27 cellular contexts compared by ENCODE assay signal in the genomic region with DNA sequence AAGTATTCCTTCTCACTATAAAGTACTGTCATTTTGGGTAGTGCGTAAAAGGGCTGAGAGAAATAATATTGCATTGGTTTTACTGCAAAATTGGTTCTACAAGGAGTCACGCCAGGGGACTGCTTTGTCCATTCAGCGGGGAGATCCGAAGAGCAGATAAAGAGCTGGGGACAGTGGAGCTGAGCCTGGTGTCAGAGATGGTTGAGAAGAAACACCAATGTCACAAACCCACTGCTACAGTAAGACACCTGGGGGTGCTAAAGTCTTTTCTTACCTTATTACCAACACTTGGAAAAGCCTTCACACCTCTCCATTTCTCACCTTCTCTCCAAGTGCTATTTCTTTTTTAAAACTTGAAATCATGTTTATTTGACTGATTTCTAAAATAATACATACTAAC. TPM values are rescaled to one million over a fixed set of nuclear protein-coding genes. Genes with fewer than 3 reads are reported as not detected.
DNase-seq lines count a peak whose midpoint lies in the region; ATAC-seq, FAIRE-seq and TF ChIP-seq lines count a peak whose summit lies in the region.
"Had no signal": no experiment of that assay in that cellular context is flagged by ENCODE, and none has a peak within 500 bp of the region (broad histone marks: within the 10 kb centered on the region; RNA-seq: fewer than 3 reads in every experiment).

No MANE protein-coding gene starts in this region.

- H3K36me3 ChIP-seq in Caco-2 (ENCODE audit: control insufficient read depth, insufficient read depth, low read length) (no peaks in the 10 kb centered on the region), K562 (ENCODE audit: control insufficient read depth, insufficient read depth, low read length) (no peaks in the 10 kb centered on the region), suprapubic skin (no peaks in the 10 kb centered on the region)
- H3K36me3 ChIP-seq: esophagus squamous epithelium had no signal

- no peak overlapping the region for H3K27ac ChIP-seq in K562 (ENCODE audit: extremely low read depth, low read depth, low read length)
- no peak overlapping the region for H3K27ac ChIP-seq in suprapubic skin
- H3K27ac ChIP-seq: esophagus squamous epithelium, psoas muscle had no signal

- no peaks in the 10 kb centered on the region for H3K36me3 Mint-ChIP-seq in Caco-2 (ENCODE audit: insufficient read depth, unreplicated experiment)
- H3K36me3 Mint-ChIP-seq in activated CD4-positive, alpha-beta T cell treated with anti-CD3 and anti-CD28 coated beads, Interleukin-2, amount 10 ng/mL, durations not matched to agents 24 days and 14 days (ENCODE audit: low read depth) = no peaks in the 10 kb centered on the region
- H3K36me3 Mint-ChIP-seq: activated naive CD4-positive, alpha-beta T cell treated with anti-CD3 and anti-CD28 coated beads, Interleukin-2, amount 10 ng/mL, durations not matched to agents 7 days and 5 days had no signal

- DNase-seq in Caco-2 = peak in 1 of 2 experiments; percentile 25
- no peak for DNase-seq in GM10248 (ENCODE audit: extremely low spot score)
- no peak for DNase-seq in LNCaP clone FGC (ENCODE audit: low read depth)
- peak in 2 of 4 experiments; percentile 58 to 67 for DNase-seq in K562 (ENCODE audit: extremely low read depth in 1 of 4, low spot score in 3 of 4)
- no peak for DNase-seq in activated T-cell treated with anti-CD3 and anti-CD28 coated beads, Interleukin-2, amount 50 U/mL, for 1 hour
- DNase-seq in suprapubic skin (ENCODE audit: low spot score in 2 of 2) = no peak
- no peak for DNase-seq in activated CD4-positive, alpha-beta T cell treated with anti-CD3 and anti-CD28 coated beads, Interleukin-2, amount 10 ng/mL, durations not matched to agents 24 days and 14 days
- no peak for DNase-seq in activated T-cell treated with anti-CD3 and anti-CD28 coated beads, Interleukin-2, amount 50 U/mL, for 48 hours
- DNase-seq: activated naive CD4-positive, alpha-beta T cell treated with anti-CD3 and anti-CD28 coated beads, Interleukin-2, amount 10 ng/mL, durations not matched to agents 7 days and 5 days; activated T-cell treated with anti-CD3 and anti-CD28 coated beads, Interleukin-2, amount 50 U/mL, for 4 hours; AML-193; anterior cingulate cortex; cerebellar nuclear complex; effector CD4-positive, alpha-beta T cell; EL; esophagus squamous epithelium; midbrain; NCI-H1048; NCI-H2107; psoas muscle; small intestine; stimulated activated CD4-positive, alpha-beta T cell treated with anti-CD3 and anti-CD28 coated beads, Interleukin-4, amount 100 ng/mL, for 1 hour; T-cell had no signal

- peak; percentile 32 for FAIRE-seq in K562 (lab: Jason Lieb, UNC)
- FAIRE-seq: small intestine had no signal

- intact Hi-C loops in Caco-2 (cut with micrococcal nuclease; ENCODE audit: unreplicated experiment) (loop anchor here (1.0 kb wide), 1 partner anchor 31 kb away; no protein-coding TSS in a partner anchor), K562 (cut with micrococcal nuclease) (loop anchor here (5.0 kb wide), 1 partner anchor 32 kb away; no protein-coding TSS in a partner anchor)
- intact Hi-C loops in activated CD4-positive, alpha-beta T cell treated with anti-CD3 and anti-CD28 coated beads, Interleukin-2, amount 10 ng/mL, durations not matched to agents 24 days and 14 days (cut with micrococcal nuclease) = loop anchor here (1.0 kb wide), 1 partner anchor 31 kb away; no protein-coding TSS in a partner anchor

- peak overlapping the region; percentile 53; the same call in 1 of the 2 replicates for H2AFZ ChIP-seq in K562 (ENCODE audit: low read depth, low read length)

- H3K4me2 ChIP-seq in K562 (ENCODE audit: insufficient read depth, low read length) = 0 out of 2 replicates have a peak overlapping the region, but pooled peaks have one; percentile 17

- no peaks in the 10 kb centered on the region for H3K9me3 Mint-ChIP-seq in Caco-2 (ENCODE audit: unreplicated experiment)
- H3K9me3 Mint-ChIP-seq in activated CD4-positive, alpha-beta T cell treated with anti-CD3 and anti-CD28 coated beads, Interleukin-2, amount 10 ng/mL, durations not matched to agents 24 days and 14 days = no peaks in the 10 kb centered on the region
- H3K9me3 Mint-ChIP-seq: activated naive CD4-positive, alpha-beta T cell treated with anti-CD3 and anti-CD28 coated beads, Interleukin-2, amount 10 ng/mL, durations not matched to agents 7 days and 5 days; activated T-cell treated with anti-CD3 and anti-CD28 coated beads, Interleukin-2, amount 50 U/mL, for 4 hours; neural crest cell; T-cell had no signal

- H3K4me1 ChIP-seq in Caco-2 = no peaks in the 10 kb centered on the region
- H3K4me1 ChIP-seq in K562 (replicated peaks in 1 of 2; ENCODE audit: control insufficient read depth in 2 of 2, insufficient read depth in 2 of 2, low read length in 2 of 2) = peaks cover 8 to 10% of the 10 kb centered on the region in 2 experiments; a peak in 4 of 5 replicates
- no peaks in the 10 kb centered on the region for H3K4me1 ChIP-seq in suprapubic skin
- H3K4me1 ChIP-seq: esophagus squamous epithelium, psoas muscle had no signal

- ATAC-seq in K562 = peak; percentile 85
- ATAC-seq: activated T-cell treated with anti-CD3 and anti-CD28 coated beads, Interleukin-2, amount 50 U/mL, for 4 hours; psoas muscle; Right ventricle myocardium inferior; T-cell had no signal

- TF ChIP-seq RAD21 in K562 (CRISPR knock-in tag; conservative IDR thresholded peaks at IDR 0.05 in 1 of 2, IDR thresholded peaks at IDR 0.05 in 1 of 2) = peak; percentile 16 to 67; a peak in 3 of 4 replicates

- no peaks in the 10 kb centered on the region for H3K9me3 ChIP-seq in Caco-2
- H3K9me3 ChIP-seq in K562 (replicated peaks; ENCODE audit: control insufficient read depth, insufficient read depth, low read depth, low read length) = no peaks in the 10 kb centered on the region
- H3K9me3 ChIP-seq in suprapubic skin = no peaks in the 10 kb centered on the region
- H3K9me3 ChIP-seq: esophagus squamous epithelium, psoas muscle had no signal

- no peaks in the 10 kb centered on the region for H3K27me3 Mint-ChIP-seq in Caco-2 (ENCODE audit: insufficient read depth, unreplicated experiment)
- peaks cover 2% of the 10 kb centered on the region for H3K27me3 Mint-ChIP-seq in activated CD4-positive, alpha-beta T cell treated with anti-CD3 and anti-CD28 coated beads, Interleukin-2, amount 10 ng/mL, durations not matched to agents 24 days and 14 days

- no peak overlapping the region for H3K9ac ChIP-seq in K562 (ENCODE audit: insufficient read depth in 1 of 2, low read depth in 2 of 2, low read length in 2 of 2)

- 7% methylated on average over 4 of the region's 4 CpGs for WGBS in K562 (ENCODE audit: insufficient coverage, low coverage, missing lambda C conversion rate)
- WGBS in suprapubic skin = 77% methylated on average over 4 of the region's 4 CpGs

- H3K27ac Mint-ChIP-seq in Caco-2 (ENCODE audit: unreplicated experiment) = no peak overlapping the region
- H3K27ac Mint-ChIP-seq in activated CD4-positive, alpha-beta T cell treated with anti-CD3 and anti-CD28 coated beads, Interleukin-2, amount 10 ng/mL, durations not matched to agents 24 days and 14 days = no peak overlapping the region
- H3K27ac Mint-ChIP-seq: activated naive CD4-positive, alpha-beta T cell treated with anti-CD3 and anti-CD28 coated beads, Interleukin-2, amount 10 ng/mL, durations not matched to agents 7 days and 5 days; T-cell had no signal

- H3K4me3 Mint-ChIP-seq in Caco-2 (ENCODE audit: unreplicated experiment) = no peak overlapping the region
- no peak overlapping the region for H3K4me3 Mint-ChIP-seq in activated CD4-positive, alpha-beta T cell treated with anti-CD3 and anti-CD28 coated beads, Interleukin-2, amount 10 ng/mL, durations not matched to agents 24 days and 14 days
- H3K4me3 Mint-ChIP-seq: activated naive CD4-positive, alpha-beta T cell treated with anti-CD3 and anti-CD28 coated beads, Interleukin-2, amount 10 ng/mL, durations not matched to agents 7 days and 5 days; activated T-cell treated with anti-CD3 and anti-CD28 coated beads, Interleukin-2, amount 50 U/mL, for 4 hours; neural crest cell; T-cell had no signal

- no peaks in the 10 kb centered on the region for H4K20me1 ChIP-seq in K562 (replicated peaks; ENCODE audit: control insufficient read depth, insufficient read depth, low read length)

- no peaks in the 10 kb centered on the region for H3K9me1 ChIP-seq in K562 (ENCODE audit: control insufficient read depth, insufficient read depth, low read length)

- CTCF ChIA-PET in Caco-2 (lab: Charles Lee) = interaction anchor here (0.6 to 1.0 kb wide), 3 partner anchors 31 to 81 kb away, joined by 3 to 8 read pairs (median 3); a partner anchor contains a TSS
- CTCF ChIA-PET in GM10248 (lab: Yijun Ruan, JAX) = interaction anchor here (0.7 to 1.6 kb wide), 5 partner anchors 11 to 30 kb away, joined by 3 to 7 read pairs (median 3); no protein-coding TSS in a partner anchor
- CTCF ChIA-PET in K562 (lab: Yijun Ruan, JAX; ENCODE audit: low intra/inter-chr PET ratio) = interaction anchor here (0.6 to 1.4 kb wide), 2 partner anchors 107 to 655 kb away, joined by 3 to 4 read pairs; no protein-coding TSS in a partner anchor

- POLR2A ChIA-PET in Caco-2 (lab: Charles Lee) (interaction anchor here (0.5 kb wide), 1 partner anchor 34 kb away, joined by 8 read pairs; no protein-coding TSS in a partner anchor), GM10248 (lab: Yijun Ruan, JAX) (interaction anchor here (0.6 kb wide), 1 partner anchor 252 kb away, joined by 10 read pairs; no protein-coding TSS in a partner anchor), K562 (lab: Yijun Ruan, JAX) (interaction anchor here (0.6 to 1.0 kb wide), 2 partner anchors 8 to 21 kb away, joined by 3 read pairs; no protein-coding TSS in a partner anchor)

- BruUV-seq in Caco-2 (replicated peaks; lab: Mats Ljungman, UMichigan) (no TSS peak), K562 (replicated peaks; lab: Mats Ljungman, UMichigan) (no TSS peak)

- H3K4me1 Mint-ChIP-seq in Caco-2 (ENCODE audit: low read depth, unreplicated experiment) = no peaks in the 10 kb centered on the region
- peaks cover 6% of the 10 kb centered on the region for H3K4me1 Mint-ChIP-seq in activated CD4-positive, alpha-beta T cell treated with anti-CD3 and anti-CD28 coated beads, Interleukin-2, amount 10 ng/mL, durations not matched to agents 24 days and 14 days
- H3K4me1 Mint-ChIP-seq: neural crest cell had no signal

- no peaks in the 10 kb centered on the region for H3K79me2 ChIP-seq in K562 (ENCODE audit: control insufficient read depth, insufficient read depth, low read length)

- TF ChIP-seq EP300 in K562 (IDR thresholded peaks at IDR 0.05; ENCODE audit: low read length) (no peak), suprapubic skin (IDR thresholded peaks at IDR 0.05) (no peak)

- H3K4me3 ChIP-seq in Caco-2 (ENCODE audit: low read depth, low read length) (no peak overlapping the region), LNCaP clone FGC (ENCODE audit: low read depth, low read length) (no peak overlapping the region), K562 (no peak overlapping the region), suprapubic skin (no peak overlapping the region)
- H3K4me3 ChIP-seq: esophagus squamous epithelium, psoas muscle had no signal

- in situ Hi-C loops in K562 (cut with MboI) = no loop called here

- no peak for TF ChIP-seq POLR2A in K562 (conservative IDR thresholded peaks at IDR 0.05)
- TF ChIP-seq POLR2A in suprapubic skin (IDR thresholded peaks at IDR 0.05) = no peak

- H3K27me3 ChIP-seq in Caco-2 (replicated peaks; ENCODE audit: control insufficient read depth, insufficient read depth, low read length) = no peaks in the 10 kb centered on the region
- peaks cover 2 to 5% of the 10 kb centered on the region in 2 experiments; a peak in 2 of 5 replicates for H3K27me3 ChIP-seq in K562 (ENCODE audit: control insufficient read depth in 2 of 2, insufficient read depth in 2 of 2, low read length in 2 of 2)
- peaks cover 3% of the 10 kb centered on the region for H3K27me3 ChIP-seq in suprapubic skin

- peak; percentile 25 to 31 for TF ChIP-seq CTCF in Caco-2 (IDR thresholded peaks at IDR 0.05; ENCODE audit: insufficient read depth in 1 of 2, low read depth in 1 of 2, low read length in 1 of 2, severe bottlenecking in 1 of 2, unreplicated experiment in 1 of 2)
- peak; percentile 16 for TF ChIP-seq CTCF in GM10248 (IDR thresholded peaks at IDR 0.05; ENCODE audit: control extremely low read depth, extremely low read depth, low read depth, missing control alignments)
- TF ChIP-seq CTCF in LNCaP clone FGC (IDR thresholded peaks at IDR 0.05; ENCODE audit: control insufficient read depth, extremely low read depth, insufficient read depth) = 0 out of 2 replicates have a peak, but pooled peaks have one; percentile 3
- peak; percentile 31 to 57 (median 40); a peak in 5 of 6 replicates for TF ChIP-seq CTCF in K562 (IDR thresholded peaks at IDR 0.05 in 2 of 3, conservative IDR thresholded peaks at IDR 0.05 in 1 of 3; ENCODE audit: insufficient read depth in 2 of 3, low read depth in 1 of 3, low read length in 3 of 3)
- no peak for TF ChIP-seq CTCF in suprapubic skin (IDR thresholded peaks at IDR 0.05)

RNA-seq across cellular contexts. Expression of a gene that starts 14.1 kb away (rescaled TPM):
- not detected in 2 replicates for total RNA-seq in Caco-2 (2022)
- total RNA-seq in K562 (2011; cell fraction: chromatin; rRNA removed; ENCODE audit: low replicate concordance) = not detected in 2 replicates
- total RNA-seq in K562 (2011; cell fraction: nucleolus; rRNA removed) = not detected in 2 replicates
- total RNA-seq in K562 (2011; cell fraction: nucleoplasm; rRNA removed) = not detected in 2 replicates
- not detected in 2 replicates for total RNA-seq in K562 (2014; rRNA removed)
- not detected in 2 replicates for total RNA-seq in K562 (2014; rRNA removed; fragmentation: Illumina TruSeq; extraction: Trizol)
- total RNA-seq in K562 (2015; rRNA removed; fragmentation: Illumina TruSeq; extraction: Trizol) = not detected in 2 replicates
- total RNA-seq in K562 (2021) = not detected in 2 replicates
- not detected in 2 replicates for polyA plus RNA-seq in K562 (2011; rRNA removed)
- polyA plus RNA-seq in K562 (2011; cell fraction: cytosol; rRNA removed) = not detected in 2 replicates
- polyA plus RNA-seq in K562 (2011; cell fraction: nucleus; rRNA removed) = not detected in 2 replicates
- polyA plus RNA-seq in K562 (2012) = not detected in 2 replicates
- not detected in 2 replicates for polyA plus RNA-seq in K562 (2014; fragmentation: Illumina TruSeq; extraction: Trizol)
- polyA plus RNA-seq in K562 (2014; fragmentation: Nextera tagmentation; extraction: Ambion mirVana) = not detected
- polyA plus RNA-seq in K562 (2014; rRNA removed) = not detected in 2 replicates
- not detected in 2 replicates for polyA minus RNA-seq in K562 (2011; rRNA and poly(A)+ RNA removed)
- polyA minus RNA-seq in K562 (2011; cell fraction: cytosol; rRNA and poly(A)+ RNA removed) = not detected in 2 replicates
- polyA minus RNA-seq in K562 (2011; cell fraction: nucleus; rRNA and poly(A)+ RNA removed) = not detected in 2 replicates
- total RNA-seq in suprapubic skin = not detected
- 2.5 TPM in 2 replicates for total RNA-seq in activated CD4-positive, alpha-beta T cell treated with anti-CD3 and anti-CD28 coated beads, Interleukin-2, amount 10 ng/mL, durations not matched to agents 24 days and 14 days
- total RNA-seq: esophagus squamous epithelium, glomerular endothelial cell, neural crest cell, psoas muscle, Right ventricle myocardium inferior, T-cell, ureter had no signal
- polyA plus RNA-seq: psoas muscle, small intestine had no signal

RNA-seq across cellular contexts. Expression of a gene that starts 23.0 kb away (rescaled TPM):
- total RNA-seq in Caco-2 (2022) = 0.34 TPM in 1 of 2 replicates, not detected in the other
- total RNA-seq in K562 (2011; cell fraction: chromatin; rRNA removed; ENCODE audit: low replicate concordance) = not detected in 2 replicates
- total RNA-seq in K562 (2011; cell fraction: nucleolus; rRNA removed) = not detected in 2 replicates
- total RNA-seq in K562 (2011; cell fraction: nucleoplasm; rRNA removed) = 0.81 TPM in 1 of 2 replicates, not detected in the other
- 0.12 TPM in 1 of 2 replicates, not detected in the other for total RNA-seq in K562 (2014; rRNA removed)
- not detected in 2 replicates for total RNA-seq in K562 (2014; rRNA removed; fragmentation: Illumina TruSeq; extraction: Trizol)
- not detected in 2 replicates for total RNA-seq in K562 (2015; rRNA removed; fragmentation: Illumina TruSeq; extraction: Trizol)
- not detected in 2 replicates for total RNA-seq in K562 (2021)
- polyA plus RNA-seq in K562 (2011; rRNA removed) = 0.16 TPM in 1 of 2 replicates, not detected in the other
- 0.03 TPM in 1 of 2 replicates, not detected in the other for polyA plus RNA-seq in K562 (2011; cell fraction: cytosol; rRNA removed)
- not detected in 2 replicates for polyA plus RNA-seq in K562 (2011; cell fraction: nucleus; rRNA removed)
- 0.07 and 0.14 TPM in 2 replicates for polyA plus RNA-seq in K562 (2012)
- polyA plus RNA-seq in K562 (2014; fragmentation: Illumina TruSeq; extraction: Trizol) = not detected in 2 replicates
- polyA plus RNA-seq in K562 (2014; fragmentation: Nextera tagmentation; extraction: Ambion mirVana) = not detected
- 0.19 and 0.84 TPM in 2 replicates for polyA plus RNA-seq in K562 (2014; rRNA removed)
- polyA minus RNA-seq in K562 (2011; rRNA and poly(A)+ RNA removed) = 0.11 and 0.12 TPM in 2 replicates
- not detected in 2 replicates for polyA minus RNA-seq in K562 (2011; cell fraction: cytosol; rRNA and poly(A)+ RNA removed)
- not detected in 2 replicates for polyA minus RNA-seq in K562 (2011; cell fraction: nucleus; rRNA and poly(A)+ RNA removed)
- 1 to 10 TPM in 1 of 4 donors, not detected in 3; 1.1 TPM for total RNA-seq in suprapubic skin
- 0.33 TPM in 1 of 2 replicates, not detected in the other for total RNA-seq in activated CD4-positive, alpha-beta T cell treated with anti-CD3 and anti-CD28 coated beads, Interleukin-2, amount 10 ng/mL, durations not matched to agents 24 days and 14 days

RNA-seq across cellular contexts. Expression of a gene that starts 43.6 kb away (rescaled TPM):
- total RNA-seq in Caco-2 (2022) = 2.2 and 3.8 TPM in 2 replicates
- total RNA-seq in K562 (2011; cell fraction: chromatin; rRNA removed; ENCODE audit: low replicate concordance) = 9.0 and 16.1 TPM in 2 replicates
- 11.4 and 12.8 TPM in 2 replicates for total RNA-seq in K562 (2011; cell fraction: nucleolus; rRNA removed)
- 8.7 and 12.1 TPM in 2 replicates for total RNA-seq in K562 (2011; cell fraction: nucleoplasm; rRNA removed)
- 1.1 TPM in 2 replicates for total RNA-seq in K562 (2014; rRNA removed)
- 0.61 and 1.3 TPM in 2 replicates for total RNA-seq in K562 (2014; rRNA removed; fragmentation: Illumina TruSeq; extraction: Trizol)
- 0.54 and 1.1 TPM in 2 replicates for total RNA-seq in K562 (2015; rRNA removed; fragmentation: Illumina TruSeq; extraction: Trizol)
- total RNA-seq in K562 (2021) = 1.6 and 2.2 TPM in 2 replicates
- polyA plus RNA-seq in K562 (2011; rRNA removed) = 1.6 and 4.1 TPM in 2 replicates
- 2.5 and 3.2 TPM in 2 replicates for polyA plus RNA-seq in K562 (2011; cell fraction: cytosol; rRNA removed)
- 6.6 and 6.8 TPM in 2 replicates for polyA plus RNA-seq in K562 (2011; cell fraction: nucleus; rRNA removed)
- 1.4 and 1.7 TPM in 2 replicates for polyA plus RNA-seq in K562 (2012)
- 1.9 and 3.2 TPM in 2 replicates for polyA plus RNA-seq in K562 (2014; fragmentation: Illumina TruSeq; extraction: Trizol)
- polyA plus RNA-seq in K562 (2014; fragmentation: Nextera tagmentation; extraction: Ambion mirVana) = under 1 TPM; 0.17 to 0.34 TPM
- 1.5 and 1.6 TPM in 2 replicates for polyA plus RNA-seq in K562 (2014; rRNA removed)
- polyA minus RNA-seq in K562 (2011; rRNA and poly(A)+ RNA removed) = 3.7 TPM in 2 replicates
- polyA minus RNA-seq in K562 (2011; cell fraction: cytosol; rRNA and poly(A)+ RNA removed) = 1.1 and 3.1 TPM in 2 replicates
- polyA minus RNA-seq in K562 (2011; cell fraction: nucleus; rRNA and poly(A)+ RNA removed) = 4.8 and 6.3 TPM in 2 replicates
- total RNA-seq in suprapubic skin = 10 to 100 TPM in 1 of 4 donors, 1 to 10 TPM in 3; 3.3 to 12.9 (median 5.6) TPM
- total RNA-seq in activated CD4-positive, alpha-beta T cell treated with anti-CD3 and anti-CD28 coated beads, Interleukin-2, amount 10 ng/mL, durations not matched to agents 24 days and 14 days = 0.64 and 1.0 TPM in 2 replicates
- total RNA-seq: glomerular endothelial cell, Right ventricle myocardium inferior, ureter had no signal

Comparison
In these comparisons a context has a peak if more than half of its experiments do, and no peak if none do; other contexts are left out.
1. CTCF ChIP-seq: peak in Caco-2 (2 of 2), GM10248 (single experiment), LNCaP clone FGC (single experiment) and K562 (3 of 3); none in suprapubic skin (0 of 2).